8 cellular contexts compared by ENCODE assay signal in the genomic region with DNA sequence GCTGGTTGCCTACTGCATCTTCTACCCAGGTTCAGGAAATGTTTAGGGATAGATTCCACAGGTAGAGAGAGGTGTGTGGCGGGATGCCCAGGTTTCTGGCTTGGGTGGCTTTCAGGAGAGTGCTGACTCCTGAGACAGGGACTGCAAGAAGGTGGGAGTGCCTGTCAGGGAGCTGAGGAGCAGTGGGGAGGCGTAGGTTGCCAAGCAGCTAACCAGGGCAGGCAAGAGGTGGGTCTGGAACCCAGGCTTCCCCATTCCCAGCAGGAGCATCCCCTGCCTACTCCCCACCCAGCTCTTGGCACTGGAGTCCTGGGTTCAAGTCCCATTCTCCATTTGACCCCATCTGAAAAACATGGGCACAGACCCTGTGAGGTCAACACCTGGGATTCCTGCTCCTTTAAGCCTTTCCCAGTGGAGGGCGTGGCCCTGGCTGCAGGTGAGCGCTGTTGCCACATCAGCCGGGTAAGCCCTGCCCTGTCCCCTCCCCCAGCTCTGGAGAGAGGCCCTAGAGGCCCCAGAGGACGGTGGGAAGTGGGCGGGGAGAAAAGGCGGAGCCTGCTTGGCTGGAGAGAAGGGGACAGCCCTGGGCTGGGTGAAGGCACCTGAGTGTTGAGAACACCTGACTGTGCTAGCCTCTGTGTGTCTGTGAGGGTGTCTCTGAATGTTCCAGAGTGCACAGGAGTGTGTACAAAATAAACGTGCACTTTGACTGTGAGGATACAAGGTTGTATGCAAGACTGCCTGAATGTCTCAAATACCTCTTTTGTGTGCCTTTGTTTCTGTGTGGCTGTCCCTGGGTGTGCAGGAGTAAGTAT.
DNase-seq lines count a peak whose midpoint lies in the region; ATAC-seq and TF ChIP-seq lines count a peak whose summit lies in the region.

No MANE protein-coding gene starts in this region.

- H4K20me1 ChIP-seq in OCI-LY1 (ENCODE audit: insufficient read depth, low read length), result no peaks in the 10 kb centered on the region

- H3K27me3 ChIP-seq in HUES6 (ENCODE audit: control insufficient read depth, insufficient read depth, low read length), result no peaks in the 10 kb centered on the region
- 0 out of 2 replicates have a peak, but pooled peaks cover 4% of the 10 kb centered on the region for H3K27me3 ChIP-seq in OCI-LY1 (ENCODE audit: insufficient read depth, low read length)

- no peak overlapping the region for H2AFZ ChIP-seq in OCI-LY1 (ENCODE audit: low read length)

- H3K4me1 ChIP-seq in HUES6 (ENCODE audit: control insufficient read depth, insufficient read depth, low read length) (peaks cover 25% of the 10 kb centered on the region), OCI-LY1 (ENCODE audit: insufficient read depth, low read length, severe bottlenecking) (peaks cover 21% of the 10 kb centered on the region)

- DNase-seq in GM03348 (ENCODE audit: low spot score) (peak; percentile 41), inferior parietal cortex (ENCODE audit: extremely low spot score) (peak; percentile 25)
- peak; percentile 76 for DNase-seq in activated effector memory CD4-positive, alpha-beta T cell treated with anti-CD3 and anti-CD28 coated beads, Interleukin-2, amount 50 U/mL, for 16 hours
- peak in 2 of 3 experiments; percentile 21 to 71 for DNase-seq in stimulated activated CD4-positive, alpha-beta T cell treated with anti-CD3 and anti-CD28 coated beads, TNF-alpha, amount 100 ng/mL, for 24 hours (ENCODE audit: low read depth in 3 of 3)

- no peaks in the 10 kb centered on the region for H3F3A ChIP-seq in OCI-LY1 (ENCODE audit: insufficient read depth, low read length)

- no peak for ATAC-seq in HG02610 (IDR thresholded peaks at IDR 0.05; ENCODE audit: unreplicated experiment)
- ATAC-seq in GM18505 (IDR thresholded peaks at IDR 0.05; ENCODE audit: unreplicated experiment), result no peak

- H3K79me2 ChIP-seq in OCI-LY1 (ENCODE audit: insufficient read depth, low read length), result no peaks in the 10 kb centered on the region

- H3K9me3 ChIP-seq in HUES6 (ENCODE audit: control insufficient read depth, insufficient read depth, low read depth, low read length), result no peaks in the 10 kb centered on the region
- no peaks in the 10 kb centered on the region for H3K9me3 ChIP-seq in OCI-LY1 (ENCODE audit: low read length)

- H3K4me2 ChIP-seq in OCI-LY1 (ENCODE audit: low read length), result peak overlapping the region; percentile 30

- H3K9ac ChIP-seq in HUES6 (ENCODE audit: low read length) (no peak overlapping the region), OCI-LY1 (ENCODE audit: low read length) (no peak overlapping the region; the same call in 1 of the 2 replicates)

- H3K36me3 ChIP-seq in HUES6 (ENCODE audit: control insufficient read depth, insufficient read depth, low read length), result no peaks in the 10 kb centered on the region
- H3K36me3 ChIP-seq in OCI-LY1 (ENCODE audit: insufficient read depth, low read length), result no peaks in the 10 kb centered on the region

- H3K27ac ChIP-seq in HUES6 (ENCODE audit: low read depth, low read length) (no peak overlapping the region), OCI-LY1 (ENCODE audit: low read depth, low read length, poor library complexity, severe bottlenecking) (no peak overlapping the region)

- TF ChIP-seq POLR2A in GM18505 (IDR thresholded peaks at IDR 0.05; ENCODE audit: borderline replicate concordance, extremely low read depth, insufficient read depth, insufficient read length), result no peak

- H3K4me3 ChIP-seq in HUES6 (ENCODE audit: low read depth, low read length) (peak overlapping the region; percentile 33), OCI-LY1 (ENCODE audit: low read depth, low read length, poor library complexity, severe bottlenecking) (no peak overlapping the region)

- TF ChIP-seq CTCF in OCI-LY1 (IDR thresholded peaks at IDR 0.05; ENCODE audit: low read length), result no peak

- no peaks in the 10 kb centered on the region for H3K9me2 ChIP-seq in OCI-LY1 (ENCODE audit: low read depth, low read length)

Comparison
In these comparisons a context has a peak if more than half of its experiments do, and no peak if none do; other contexts are left out.
1. DNase-seq: peak in every context shown above with its lines; median percentile 76 in activated effector memory CD4-positive, alpha-beta T cell treated with anti-CD3 and anti-CD28 coated beads, Interleukin-2, amount 50 U/mL, for 16 hours; 46 in stimulated activated CD4-positive, alpha-beta T cell treated with anti-CD3 and anti-CD28 coated beads, TNF-alpha, amount 100 ng/mL, for 24 hours; 41 in GM03348; 25 in inferior parietal cortex.